Comparison of ENCODE assay signal across 16 cellular contexts in the genomic region with DNA sequence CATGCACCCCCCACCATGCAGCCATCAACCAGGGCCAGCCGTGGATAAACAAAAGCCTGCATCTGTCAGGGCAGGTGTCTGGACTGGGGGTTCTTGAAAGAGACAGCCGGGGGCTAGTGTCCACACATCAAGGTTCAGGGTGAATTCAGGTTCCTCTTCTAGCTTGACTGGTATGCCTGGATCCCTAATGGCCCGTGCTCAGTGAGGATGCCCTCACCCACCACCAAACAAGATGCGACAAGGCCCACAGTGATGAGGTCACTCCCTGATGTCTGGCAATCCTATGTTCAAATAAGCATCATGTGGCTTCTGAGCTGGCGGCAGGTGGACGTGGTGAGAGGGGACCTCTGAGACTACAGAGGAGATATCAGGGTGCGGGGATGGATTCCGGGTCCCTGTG.
"Had no signal": no experiment of that assay in that cellular context is flagged by ENCODE, and none has a peak within 500 bp of the region (broad histone marks: within the 10 kb centered on the region; RNA-seq: fewer than 3 reads in every experiment).

No MANE protein-coding gene starts in this region.

- DNase-seq: colonic mucosa; effector CD8-positive, alpha-beta T cell; erythroblast; esophagus squamous epithelium; foreskin melanocyte; kidney; natural killer cell; stimulated activated CD4-positive, alpha-beta T cell treated with anti-CD3 and anti-CD28 coated beads, Interleukin-12 subunit alpha, Interleukin-12 subunit beta, amount 100 ng/mL, for 4 hours; stimulated activated CD4-positive, alpha-beta T cell treated with anti-CD3 and anti-CD28 coated beads, Interleukin-1b, Interleukin-23, amount 100 ng/mL, for 48 hours; stimulated activated CD4-positive, alpha-beta T cell treated with anti-CD3 and anti-CD28 coated beads, Interleukin-4, amount 100 ng/mL, for 1 hour; stimulated activated CD8-positive, alpha-beta memory T cell treated with anti-CD3 and anti-CD28 coated beads, Interleukin-4, amount 100 ng/mL, for 48 hours; stimulated activated naive CD4-positive, alpha-beta T cell; stimulated activated naive CD8-positive, alpha-beta T cell treated with anti-CD3 and anti-CD28 coated beads, Interleukin-15, amount 100 ng/mL, for 72 hours; transverse colon had no signal

- ATAC-seq: left lobe of liver; natural killer cell; sciatic nerve; stimulated activated naive CD8-positive, alpha-beta T cell treated with anti-CD3 and anti-CD28 coated beads, Interleukin-15, amount 100 ng/mL, for 72 hours had no signal
